Comparison of ENCODE assay signal across 8 cellular contexts in the genomic region with DNA sequence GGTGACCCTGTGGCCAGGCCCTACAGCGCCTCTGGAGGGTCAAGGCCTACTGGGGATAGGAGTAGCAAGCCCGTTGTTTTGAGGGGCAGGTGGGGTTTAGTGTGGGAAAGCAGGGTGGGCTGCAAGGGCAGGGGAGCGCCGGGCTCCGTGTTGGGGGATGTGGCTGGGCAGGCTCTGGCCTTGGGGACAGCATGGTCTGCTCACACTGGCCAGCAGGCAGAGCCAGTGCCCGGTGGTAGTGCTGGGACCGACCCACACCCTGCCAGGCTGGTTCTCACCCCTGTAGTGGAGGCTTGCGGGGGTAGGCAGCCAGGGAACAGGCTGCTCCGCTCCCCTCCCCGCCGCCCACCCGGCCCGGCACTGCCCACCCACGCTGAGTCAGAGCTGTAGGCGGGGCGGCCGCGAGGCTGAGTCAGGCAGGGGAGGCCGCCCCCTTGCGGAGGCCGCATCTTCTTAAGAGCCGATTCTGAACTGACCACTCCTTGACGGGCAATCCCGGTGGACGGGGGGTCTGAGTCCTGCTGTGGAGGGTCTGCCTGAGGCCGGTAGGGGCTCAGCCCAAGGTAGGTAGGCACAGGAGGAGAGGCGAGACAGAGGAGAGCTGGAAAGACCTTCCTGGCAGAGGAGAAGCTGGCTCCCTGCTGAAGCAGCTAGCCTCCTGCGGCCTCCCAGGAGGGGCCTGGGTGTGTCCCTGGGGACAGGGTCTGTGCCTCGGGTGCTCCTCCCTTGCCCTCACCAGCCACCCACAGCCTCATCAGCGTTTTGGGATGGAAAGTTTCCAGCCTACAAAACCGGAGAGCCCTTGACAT.
DNase-seq lines count a peak whose midpoint lies in the region; ATAC-seq and TF ChIP-seq lines count a peak whose summit lies in the region.

No MANE protein-coding gene starts in this region.

- H3K4me1 Mint-ChIP-seq in activated T-cell treated with anti-CD3 and anti-CD28 coated beads, Interleukin-2, amount 50 U/mL, for 4 hours (ENCODE audit: low read depth): peaks cover 42% of the 10 kb centered on the region
- peaks cover 38% of the 10 kb centered on the region for H3K4me1 Mint-ChIP-seq in nephron

- no peak for ATAC-seq in activated T-cell treated with anti-CD3 and anti-CD28 coated beads, Interleukin-2, amount 50 U/mL, for 4 hours
- ATAC-seq in stimulated activated naive CD8-positive, alpha-beta T cell treated with anti-CD3 and anti-CD28 coated beads, Interleukin-15, Interleukin-2, amounts not matched to agents 100 U/mL and 50 U/mL, for 24 hours: no peak
- no peak for ATAC-seq in HG02798 (IDR thresholded peaks at IDR 0.05; ENCODE audit: poor library complexity, unreplicated experiment)
- no peak for ATAC-seq in HG02763 (IDR thresholded peaks at IDR 0.05; ENCODE audit: unreplicated experiment)

- H3K27ac Mint-ChIP-seq in nephron: peak overlapping the region; percentile 86 to 96 (median 96)

- no peaks in the 10 kb centered on the region for H4K20me1 ChIP-seq in fibroblast of lung (ENCODE audit: control insufficient read depth, extremely low read depth, insufficient read depth, low read length)

- H3K36me3 Mint-ChIP-seq in activated T-cell treated with anti-CD3 and anti-CD28 coated beads, Interleukin-2, amount 50 U/mL, for 4 hours (ENCODE audit: insufficient read depth): no peaks in the 10 kb centered on the region
- H3K36me3 Mint-ChIP-seq in nephron (ENCODE audit: low read depth): no peaks in the 10 kb centered on the region

- peaks cover 2% of the 10 kb centered on the region for H3K27me3 Mint-ChIP-seq in activated T-cell treated with anti-CD3 and anti-CD28 coated beads, Interleukin-2, amount 50 U/mL, for 4 hours (ENCODE audit: low read depth)
- H3K27me3 Mint-ChIP-seq in nephron (ENCODE audit: low read depth): no peaks in the 10 kb centered on the region

- peaks cover 32% of the 10 kb centered on the region for H3K4me1 ChIP-seq in fibroblast of lung (ENCODE audit: control insufficient read depth, extremely low read depth, insufficient read depth, low read length)

- DNase-seq in COLO829 (ENCODE audit: low spot score) (peak; percentile 68), NCI-H226 (peak; percentile 79), fibroblast of lung (ENCODE audit: low read depth in 2 of 2) (peak; percentile 82 to 85)
- peak; percentile 79 for DNase-seq in activated T-cell treated with anti-CD3 and anti-CD28 coated beads, Interleukin-2, amount 50 U/mL, for 4 hours
- DNase-seq in stimulated activated naive CD8-positive, alpha-beta T cell treated with anti-CD3 and anti-CD28 coated beads, Interleukin-15, Interleukin-2, amounts not matched to agents 100 U/mL and 50 U/mL, for 24 hours: peak; percentile 71

- TF ChIP-seq CTCF in fibroblast of lung (conservative IDR thresholded peaks at IDR 0.05 in 1 of 2, IDR thresholded peaks at IDR 0.05 in 1 of 2; ENCODE audit: low read depth in 1 of 2, low read length in 2 of 2): peak; percentile 62 to 64
- TF ChIP-seq CTCF in nephron (IDR thresholded peaks at IDR 0.05; ENCODE audit: unreplicated experiment in 3 of 3): peak; percentile 61 to 71 (median 71)

- H3K79me2 ChIP-seq in fibroblast of lung (ENCODE audit: control insufficient read depth, insufficient read depth, low read length): no peaks in the 10 kb centered on the region

- no peaks in the 10 kb centered on the region for H3K9me3 Mint-ChIP-seq in activated T-cell treated with anti-CD3 and anti-CD28 coated beads, Interleukin-2, amount 50 U/mL, for 4 hours
- H3K9me3 Mint-ChIP-seq in nephron: no peaks in the 10 kb centered on the region

- H3K9me3 ChIP-seq in fibroblast of lung (ENCODE audit: control insufficient read depth, insufficient read depth, low read depth, low read length): no peaks in the 10 kb centered on the region

- peak overlapping the region; percentile 32 to 58 (median 44) for H3K4me3 ChIP-seq in fibroblast of lung (replicated peaks in 1 of 4; ENCODE audit: control extremely low read depth in 1 of 4, insufficient read depth in 1 of 4, low read depth in 3 of 4, low read length in 4 of 4)

- peak overlapping the region; percentile 94 for H3K27ac ChIP-seq in fibroblast of lung (ENCODE audit: insufficient read depth, low read length)

- peak overlapping the region; percentile 96 for H3K4me2 ChIP-seq in fibroblast of lung (ENCODE audit: extremely low read depth, insufficient read depth, low read length)

- H3K4me3 Mint-ChIP-seq in activated T-cell treated with anti-CD3 and anti-CD28 coated beads, Interleukin-2, amount 50 U/mL, for 4 hours: no peak overlapping the region
- peak overlapping the region; percentile 71 to 75 (median 75) for H3K4me3 Mint-ChIP-seq in nephron

- no peaks in the 10 kb centered on the region for H3K27me3 ChIP-seq in fibroblast of lung (ENCODE audit: control insufficient read depth, insufficient read depth, low read length)

- peak overlapping the region; percentile 78 for H3K9ac ChIP-seq in fibroblast of lung (ENCODE audit: insufficient read depth, low read length)

- peaks cover 6% of the 10 kb centered on the region for H3K36me3 ChIP-seq in fibroblast of lung (ENCODE audit: control insufficient read depth, insufficient read depth, low read length)

- peak overlapping the region; percentile 87 for H2AFZ ChIP-seq in fibroblast of lung (ENCODE audit: low read length)
